ENCODE assay signal across 19 cellular contexts in genomic region chr2:239577913-239578312, GRCh38.
"Had no signal": no experiment of that assay in that cellular context is flagged by ENCODE, and none has a peak within 500 bp of the region (broad histone marks: within the 10 kb centered on the region; RNA-seq: fewer than 3 reads in every experiment).

No MANE protein-coding gene starts in this region.

- H3K27ac ChIP-seq: colonic mucosa, foreskin keratinocyte, ovary, testis, tibial nerve had no signal

- H3K27me3 ChIP-seq: colonic mucosa, ovary, testis, tibial nerve had no signal

- H3K36me3 Mint-ChIP-seq: natural killer cell; stimulated activated naive B cell treated with anti-CD40 and anti-IgM and Interleukin-4, amounts not matched to agents 10 μg/mL and 1 μg/mL and 100 μg/mL, for 72 hours had no signal

- H3K36me3 ChIP-seq: colonic mucosa, ovary, tibial nerve had no signal

- H3K4me3 ChIP-seq: colonic mucosa, ovary, testis, tibial nerve had no signal

- FAIRE-seq: islet of Langerhans had no signal

- H3K4me3 Mint-ChIP-seq: natural killer cell; neural crest cell; stimulated activated naive B cell treated with anti-CD40 and anti-IgM and Interleukin-4, amounts not matched to agents 10 μg/mL and 1 μg/mL and 100 μg/mL, for 72 hours; stimulated activated naive CD8-positive, alpha-beta T cell treated with anti-CD3 and anti-CD28 coated beads, Interleukin-15, amount 100 ng/mL, for 72 hours had no signal

- H3K9me3 ChIP-seq: colonic mucosa, ovary, testis had no signal

- ATAC-seq: foreskin keratinocyte; left lobe of liver; natural killer cell; right cardiac atrium; stimulated activated naive B cell treated with anti-CD40 and anti-IgM and Interleukin-4, amounts not matched to agents 10 μg/mL and 1 μg/mL and 100 μg/mL, for 72 hours; stimulated activated naive CD8-positive, alpha-beta T cell treated with anti-CD3 and anti-CD28 coated beads, Interleukin-15, amount 100 ng/mL, for 72 hours had no signal

- H3K27me3 Mint-ChIP-seq: stimulated activated naive CD8-positive, alpha-beta T cell treated with anti-CD3 and anti-CD28 coated beads, Interleukin-15, amount 100 ng/mL, for 72 hours had no signal

- H3K4me1 ChIP-seq: colonic mucosa, foreskin keratinocyte had no signal

- H3K9me3 Mint-ChIP-seq: natural killer cell; neural crest cell; stimulated activated naive B cell treated with anti-CD40 and anti-IgM and Interleukin-4, amounts not matched to agents 10 μg/mL and 1 μg/mL and 100 μg/mL, for 72 hours had no signal

- H3K27ac Mint-ChIP-seq: natural killer cell; progenitor cell of endocrine pancreas; stimulated activated naive B cell treated with anti-CD40 and anti-IgM and Interleukin-4, amounts not matched to agents 10 μg/mL and 1 μg/mL and 100 μg/mL, for 72 hours had no signal

- DNase-seq: colonic mucosa; dermis blood vessel endothelial cell; foreskin keratinocyte; head of caudate nucleus; hippocampal formation; natural killer cell; nucleus accumbens; ovary; right cardiac atrium; stimulated activated CD4-positive, alpha-beta T cell treated with anti-CD3 and anti-CD28 coated beads, Interleukin-2, amount 100 ng/mL, for 24 hours; stimulated activated CD4-positive, alpha-beta T cell treated with anti-CD3 and anti-CD28 coated beads, Interleukin-4, amount 100 ng/mL, for 4 hours; stimulated activated naive B cell treated with anti-CD40 and anti-IgM and Interleukin-4, amounts not matched to agents 10 μg/mL and 1 μg/mL and 100 μg/mL, for 72 hours; stimulated activated naive CD8-positive, alpha-beta T cell treated with anti-CD3 and anti-CD28 coated beads, Interleukin-15, amount 100 ng/mL, for 72 hours; testis had no signal

- H3K4me1 Mint-ChIP-seq: natural killer cell had no signal
